Comparison of ENCODE assay signal across 1 cellular context in the genomic region with DNA sequence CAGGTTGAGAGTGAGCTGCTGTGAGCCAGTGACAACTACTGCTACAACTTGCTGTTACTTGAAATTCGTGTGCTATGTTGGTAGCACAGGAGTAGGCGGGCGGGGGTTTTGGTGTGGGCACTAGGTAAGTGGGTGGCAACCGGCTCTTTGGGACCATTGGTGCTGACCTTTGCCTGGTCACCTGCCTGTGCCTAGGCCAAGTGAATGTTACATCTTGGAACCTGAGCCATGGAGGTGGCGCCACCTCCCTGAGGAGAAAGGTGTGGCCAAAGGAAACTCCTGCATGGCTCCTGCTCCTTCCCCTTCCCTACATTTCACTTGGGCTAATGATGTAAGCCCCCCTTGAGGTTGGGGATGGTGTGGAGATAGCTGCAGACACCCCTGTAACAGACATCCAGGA.
TF ChIP-seq lines count a peak whose summit lies in the region.

No MANE protein-coding gene starts in this region.

TF ChIP-seq in HEK293, 187 proteins besides CTCF, POLR2A, EP300 and RAD21:
- TF ChIP-seq YY1 (tag by site-specific recombination; IDR thresholded peaks at IDR 0.05) (no peak), ZFHX2 (tag by site-specific recombination; conservative IDR thresholded peaks at IDR 0.05) (peak; percentile 29; the same call in 1 of the 2 replicates)
